ENCODE assay signal across 1 cellular context in the genomic region with DNA sequence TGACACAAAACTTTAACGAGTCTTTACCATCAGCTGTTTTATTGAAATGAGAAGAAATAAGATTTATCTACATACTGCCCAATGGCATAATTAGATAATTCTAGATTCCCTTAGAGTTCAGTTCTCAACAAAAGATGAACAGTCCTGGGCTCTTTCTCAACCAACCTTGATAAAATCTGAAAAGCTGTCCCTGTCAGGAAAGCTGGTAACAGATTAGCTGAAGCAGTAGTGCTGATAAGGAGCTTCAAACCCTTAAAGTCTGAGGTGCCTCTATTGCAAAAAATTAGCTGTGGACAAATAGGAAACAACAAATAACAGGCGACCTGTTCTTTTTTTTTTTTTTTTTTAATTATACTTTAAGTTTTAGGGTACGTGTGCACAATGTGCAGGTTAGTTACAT.
TF ChIP-seq lines count a peak whose summit lies in the region.

No MANE protein-coding gene starts in this region.

TF ChIP-seq in K562, 482 proteins besides CTCF, POLR2A, EP300 and RAD21 (continued from another document):
- TF ChIP-seq, protein P1, sequence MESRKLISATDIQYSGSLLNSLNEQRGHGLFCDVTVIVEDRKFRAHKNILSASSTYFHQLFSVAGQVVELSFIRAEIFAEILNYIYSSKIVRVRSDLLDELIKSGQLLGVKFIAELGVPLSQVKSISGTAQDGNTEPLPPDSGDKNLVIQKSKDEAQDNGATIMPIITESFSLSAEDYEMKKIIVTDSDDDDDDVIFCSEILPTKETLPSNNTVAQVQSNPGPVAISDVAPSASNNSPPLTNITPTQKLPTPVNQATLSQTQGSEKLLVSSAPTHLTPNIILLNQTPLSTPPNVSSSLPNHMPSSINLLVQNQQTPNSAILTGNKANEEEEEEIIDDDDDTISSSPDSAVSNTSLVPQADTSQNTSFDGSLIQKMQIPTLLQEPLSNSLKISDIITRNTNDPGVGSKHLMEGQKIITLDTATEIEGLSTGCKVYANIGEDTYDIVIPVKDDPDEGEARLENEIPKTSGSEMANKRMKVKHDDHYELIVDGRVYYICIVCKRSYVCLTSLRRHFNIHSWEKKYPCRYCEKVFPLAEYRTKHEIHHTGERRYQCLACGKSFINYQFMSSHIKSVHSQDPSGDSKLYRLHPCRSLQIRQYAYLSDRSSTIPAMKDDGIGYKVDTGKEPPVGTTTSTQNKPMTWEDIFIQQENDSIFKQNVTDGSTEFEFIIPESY (CRISPR knock-in tag; IDR thresholded peaks at IDR 0.05): no peak
- TF ChIP-seq KLF16 (IDR thresholded peaks at IDR 0.05): no peak
- TF ChIP-seq NFIC (IDR thresholded peaks at IDR 0.05): no peak
- TF ChIP-seq, protein P2, sequence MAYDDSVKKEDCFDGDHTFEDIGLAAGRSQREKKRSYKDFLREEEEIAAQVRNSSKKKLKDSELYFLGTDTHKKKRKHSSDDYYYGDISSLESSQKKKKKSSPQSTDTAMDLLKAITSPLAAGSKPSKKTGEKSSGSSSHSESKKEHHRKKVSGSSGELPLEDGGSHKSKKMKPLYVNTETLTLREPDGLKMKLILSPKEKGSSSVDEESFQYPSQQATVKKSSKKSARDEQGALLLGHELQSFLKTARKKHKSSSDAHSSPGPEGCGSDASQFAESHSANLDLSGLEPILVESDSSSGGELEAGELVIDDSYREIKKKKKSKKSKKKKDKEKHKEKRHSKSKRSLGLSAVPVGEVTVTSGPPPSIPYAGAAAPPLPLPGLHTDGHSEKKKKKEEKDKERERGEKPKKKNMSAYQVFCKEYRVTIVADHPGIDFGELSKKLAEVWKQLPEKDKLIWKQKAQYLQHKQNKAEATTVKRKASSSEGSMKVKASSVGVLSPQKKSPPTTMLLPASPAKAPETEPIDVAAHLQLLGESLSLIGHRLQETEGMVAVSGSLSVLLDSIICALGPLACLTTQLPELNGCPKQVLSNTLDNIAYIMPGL (CRISPR knock-in tag; IDR thresholded peaks at IDR 0.05): no peak
- TF ChIP-seq ILF3 (IDR thresholded peaks at IDR 0.05; ENCODE audit: borderline replicate concordance): no peak
- TF ChIP-seq FUS (optimal IDR thresholded peaks at IDR 0.05; ENCODE audit: low read depth, low read length): no peak
- no peak for TF ChIP-seq NFIX (CRISPR knock-in tag; IDR thresholded peaks at IDR 0.05; ENCODE audit: low read depth)
- no peak for TF ChIP-seq ZNF347 (CRISPR knock-in tag; IDR thresholded peaks at IDR 0.05; ENCODE audit: low read depth)
- no peak for TF ChIP-seq RBM25 (IDR thresholded peaks at IDR 0.05; ENCODE audit: low read depth, low read length, severe bottlenecking)
- TF ChIP-seq TAF9B (IDR thresholded peaks at IDR 0.05; ENCODE audit: partially characterized antibody): no peak
